ENCODE assay signal across 1 cellular context in genomic region chr17:7242717-7243576, GRCh38.
TF ChIP-seq lines count a peak whose summit lies in the region.

No MANE protein-coding gene starts in this region.

TF ChIP-seq in HEK293, 187 proteins besides CTCF, POLR2A, EP300 and RAD21 (continued from another document and continues in another):
- TF ChIP-seq ZNF518A (tag by site-specific recombination; conservative IDR thresholded peaks at IDR 0.05; ENCODE audit: low read depth) (no peak; the same call in 1 of the 2 replicates), ZBTB26 (tag by site-specific recombination; optimal IDR thresholded peaks at IDR 0.05) (peak; percentile 46), ZNF624 (tag by site-specific recombination; IDR thresholded peaks at IDR 0.05) (no peak), ZNF768 (tag by site-specific recombination; IDR thresholded peaks at IDR 0.05) (no peak), ZNF555 (tag by site-specific recombination; conservative IDR thresholded peaks at IDR 0.05) (no peak), ZNF610 (tag by site-specific recombination; IDR thresholded peaks at IDR 0.05; ENCODE audit: borderline replicate concordance) (peak; percentile 89), ZNF202 (tag by site-specific recombination; IDR thresholded peaks at IDR 0.05; ENCODE audit: borderline replicate concordance) (no peak), MEIS1 (CRISPR knock-in tag; IDR thresholded peaks at IDR 0.05; ENCODE audit: borderline replicate concordance) (no peak), ZNF19 (tag by site-specific recombination; IDR thresholded peaks at IDR 0.05; ENCODE audit: low read depth) (no peak; the same call in none of the 2 replicates), PRDM2 (tag by site-specific recombination; IDR thresholded peaks at IDR 0.05; ENCODE audit: borderline replicate concordance) (no peak), ZBTB49 (tag by site-specific recombination; IDR thresholded peaks at IDR 0.05; ENCODE audit: low read depth) (no peak), ZNF501 (tag by site-specific recombination; IDR thresholded peaks at IDR 0.05) (peak; percentile 94), ZSCAN30 (tag by site-specific recombination; IDR thresholded peaks at IDR 0.05) (peak; percentile 54), ZNF324 (tag by site-specific recombination; IDR thresholded peaks at IDR 0.05) (peak; percentile 97), ZSCAN18 (tag by site-specific recombination; IDR thresholded peaks at IDR 0.05) (peak; percentile 93; the same call in 1 of the 2 replicates), ZXDB (tag by site-specific recombination; IDR thresholded peaks at IDR 0.05) (peak; percentile 97), IKZF3 (tag by site-specific recombination; IDR thresholded peaks at IDR 0.05) (peak; percentile 60; the same call in 1 of the 2 replicates), WT1 (tag by site-specific recombination; IDR thresholded peaks at IDR 0.05) (peak; percentile 86), ZNF561 (tag by site-specific recombination; IDR thresholded peaks at IDR 0.05; ENCODE audit: borderline replicate concordance) (peak; percentile 93), ZNF513 (tag by site-specific recombination; IDR thresholded peaks at IDR 0.05) (peak; percentile 71), OSR2 (tag by site-specific recombination; IDR thresholded peaks at IDR 0.05) (peak; percentile 67), ZNF596 (tag by site-specific recombination; IDR thresholded peaks at IDR 0.05) (no peak), ZNF629 (tag by site-specific recombination; IDR thresholded peaks at IDR 0.05) (peak; percentile 88), ZNF423 (tag by site-specific recombination; IDR thresholded peaks at IDR 0.05) (peak; percentile 70; the same call in 1 of the 2 replicates), ZNF426 (tag by site-specific recombination; IDR thresholded peaks at IDR 0.05) (no peak), ZNF558 (tag by site-specific recombination; IDR thresholded peaks at IDR 0.05) (no peak), ZNF404 (tag by site-specific recombination; IDR thresholded peaks at IDR 0.05) (no peak), ZBTB17 (tag by site-specific recombination; IDR thresholded peaks at IDR 0.05) (peak; percentile 74), ZNF221 (tag by site-specific recombination; IDR thresholded peaks at IDR 0.05; ENCODE audit: borderline replicate concordance) (no peak), ZBTB44 (tag by site-specific recombination; IDR thresholded peaks at IDR 0.05) (no peak; the same call in 1 of the 2 replicates), ZNF214 (tag by site-specific recombination; IDR thresholded peaks at IDR 0.05; ENCODE audit: borderline replicate concordance) (no peak), ZNF148 (tag by site-specific recombination; IDR thresholded peaks at IDR 0.05; ENCODE audit: borderline replicate concordance) (peak; percentile 79), ZNF645 (tag by site-specific recombination; IDR thresholded peaks at IDR 0.05) (peak; percentile 91)
